8 cellular contexts compared by ENCODE assay signal in the genomic region with DNA sequence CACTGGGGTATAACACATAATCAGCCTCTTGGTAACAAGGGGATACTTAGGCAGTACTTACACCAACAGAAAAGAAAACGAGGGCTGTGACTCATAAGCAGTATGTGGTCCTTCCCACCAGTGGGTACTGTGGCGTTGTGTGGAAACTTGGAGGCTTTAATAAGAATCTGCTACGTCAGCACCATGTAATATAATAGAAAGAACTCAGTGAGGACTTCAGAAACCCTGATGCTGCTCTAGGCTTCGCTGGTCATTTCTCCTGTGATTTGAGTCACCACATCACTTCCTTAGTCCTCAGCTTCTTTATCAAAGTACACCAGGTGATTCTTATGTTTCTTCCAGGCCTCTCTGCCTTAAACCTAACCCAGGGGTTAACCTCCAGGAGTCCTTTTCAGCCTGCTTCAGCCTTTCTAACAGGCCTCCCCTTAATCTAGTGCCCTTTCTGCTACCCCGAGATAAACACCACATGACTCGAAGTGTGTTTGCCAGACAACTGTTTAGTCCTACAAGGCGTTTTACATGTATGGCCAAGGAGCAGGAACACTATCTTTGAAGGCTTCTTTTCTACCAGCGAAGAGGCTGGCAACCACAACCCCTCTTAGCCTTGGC.
DNase-seq lines count a peak whose midpoint lies in the region; ATAC-seq and TF ChIP-seq lines count a peak whose summit lies in the region.

No MANE protein-coding gene starts in this region.

- peak overlapping the region; percentile 47; the same call in 1 of the 2 replicates for H3K27ac Mint-ChIP-seq in GM23338
- H3K27ac Mint-ChIP-seq in activated naive CD8-positive, alpha-beta T cell treated with anti-CD3 and anti-CD28 coated beads, Interleukin-2, amount 50 U/mL, for 24 hours, result peak overlapping the region; percentile 100

- no peaks in the 10 kb centered on the region; the same call in 2 of the 3 replicates for H3K9me3 Mint-ChIP-seq in GM23338
- no peaks in the 10 kb centered on the region for H3K9me3 Mint-ChIP-seq in activated naive CD8-positive, alpha-beta T cell treated with anti-CD3 and anti-CD28 coated beads, Interleukin-2, amount 50 U/mL, for 24 hours

- H3K4me3 ChIP-seq in GM06990 (replicated peaks; ENCODE audit: low read depth, low read length) (no peak overlapping the region), GM23338 (no peak overlapping the region), PC-3 (ENCODE audit: low read length) (no peak overlapping the region)

- H3K9ac ChIP-seq in PC-3 (ENCODE audit: low read length), result no peak overlapping the region

- CTCF ChIA-PET in PC-3 (lab: Charles Lee), result no interaction called here

- H2AFZ ChIP-seq in GM23338 (no peak overlapping the region), PC-3 (ENCODE audit: low read length) (no peak overlapping the region)

- peaks cover 30% of the 10 kb centered on the region for H3K4me1 Mint-ChIP-seq in GM23338
- peaks cover 99% of the 10 kb centered on the region for H3K4me1 Mint-ChIP-seq in activated naive CD8-positive, alpha-beta T cell treated with anti-CD3 and anti-CD28 coated beads, Interleukin-2, amount 50 U/mL, for 24 hours

- DNase-seq in GM06990 (ENCODE audit: extremely low read depth, insufficient read length), result peak; percentile 66
- no peak for DNase-seq in GM23338 (ENCODE audit: low spot score)
- no peak for DNase-seq in PC-3
- peak; percentile 62 for DNase-seq in activated naive CD8-positive, alpha-beta T cell treated with anti-CD3 and anti-CD28 coated beads, Interleukin-2, amount 50 U/mL, for 24 hours
- no peak for DNase-seq in left colon
- peak; percentile 65 to 78 for DNase-seq in stimulated activated CD8-positive, alpha-beta memory T cell treated with anti-CD3 and anti-CD28 coated beads, Interleukin-7, amount 100 ng/mL, for 4 hours (ENCODE audit: low read depth in 2 of 2)
- no peak for DNase-seq in NCI-H187 (lab: John Stamatoyannopoulos, UW)
- DNase-seq in retina, result no peak

- H3K36me3 Mint-ChIP-seq in GM23338 (ENCODE audit: low read depth), result no peaks in the 10 kb centered on the region
- H3K36me3 Mint-ChIP-seq in activated naive CD8-positive, alpha-beta T cell treated with anti-CD3 and anti-CD28 coated beads, Interleukin-2, amount 50 U/mL, for 24 hours (ENCODE audit: low read depth), result peaks cover 70% of the 10 kb centered on the region

- no peak overlapping the region for H3K4me2 ChIP-seq in GM23338
- no peak overlapping the region for H3K4me2 ChIP-seq in PC-3 (ENCODE audit: low read length)

- no peak overlapping the region for H3K4me3 Mint-ChIP-seq in GM23338
- peak overlapping the region; percentile 77 for H3K4me3 Mint-ChIP-seq in activated naive CD8-positive, alpha-beta T cell treated with anti-CD3 and anti-CD28 coated beads, Interleukin-2, amount 50 U/mL, for 24 hours

- H4K20me1 ChIP-seq in GM23338 (replicated peaks; ENCODE audit: insufficient read depth) (peaks cover 16% of the 10 kb centered on the region; the same call in 1 of the 2 replicates), PC-3 (ENCODE audit: low read length) (no peaks in the 10 kb centered on the region)

- H3K27me3 ChIP-seq in GM06990 (replicated peaks; ENCODE audit: control insufficient read depth, insufficient read depth, low read length) (no peaks in the 10 kb centered on the region), GM23338 (ENCODE audit: insufficient read depth) (no peaks in the 10 kb centered on the region), PC-3 (ENCODE audit: low read length) (no peaks in the 10 kb centered on the region)

- H3K9me3 ChIP-seq in PC-3 (ENCODE audit: low read length), result no peaks in the 10 kb centered on the region

- H3K27ac ChIP-seq in GM23338 (ENCODE audit: low read depth) (no peak overlapping the region), PC-3 (ENCODE audit: low read length) (peak overlapping the region; percentile 82)

- intact Hi-C loops in PC-3 (cut with micrococcal nuclease), result no loop called here
- intact Hi-C loops in left colon (cut with DNase I, micrococcal nuclease), result no loop called here

- POLR2A ChIA-PET in PC-3 (lab: Charles Lee; ENCODE audit: unreplicated experiment), result no interaction called here

- H3K9me2 ChIP-seq in GM23338 (ENCODE audit: insufficient read depth) (no peaks in the 10 kb centered on the region), PC-3 (replicated peaks; ENCODE audit: low read length) (no peaks in the 10 kb centered on the region)

- H3K36me3 ChIP-seq in GM06990 (ENCODE audit: control insufficient read depth, insufficient read depth, low read length), result no peaks in the 10 kb centered on the region
- H3K36me3 ChIP-seq in GM23338 (ENCODE audit: insufficient read depth), result no peaks in the 10 kb centered on the region
- H3K36me3 ChIP-seq in PC-3 (ENCODE audit: low read depth, low read length), result no peaks in the 10 kb centered on the region

- no TSS peak for BruUV-seq in PC-3 (replicated peaks; lab: Mats Ljungman, UMichigan)

- TF ChIP-seq CTCF in GM06990 (IDR thresholded peaks at IDR 0.05; ENCODE audit: insufficient read depth, low read length, poor library complexity, severe bottlenecking), result peak; percentile 19
- no peak for TF ChIP-seq CTCF in GM23338 (conservative IDR thresholded peaks at IDR 0.05; ENCODE audit: low read depth in 2 of 2)
- no peak for TF ChIP-seq CTCF in PC-3 (conservative IDR thresholded peaks at IDR 0.05; ENCODE audit: low read depth, low read length)

- no peak for ATAC-seq in GM23338
- no peak for ATAC-seq in PC-3
- peak; percentile 69 for ATAC-seq in activated naive CD8-positive, alpha-beta T cell treated with anti-CD3 and anti-CD28 coated beads, Interleukin-2, amount 50 U/mL, for 24 hours
- peak; percentile 44 for ATAC-seq in left colon

- H3F3A ChIP-seq in GM23338 (replicated peaks; ENCODE audit: low read depth) (no peaks in the 10 kb centered on the region), PC-3 (ENCODE audit: low read length, unreplicated experiment) (no peaks in the 10 kb centered on the region)

- peaks cover 11% of the 10 kb centered on the region for H3K27me3 Mint-ChIP-seq in GM23338 (ENCODE audit: insufficient read depth, low read depth, poor library complexity)
- H3K27me3 Mint-ChIP-seq in activated naive CD8-positive, alpha-beta T cell treated with anti-CD3 and anti-CD28 coated beads, Interleukin-2, amount 50 U/mL, for 24 hours, result no peaks in the 10 kb centered on the region

- peaks cover 16% of the 10 kb centered on the region for H3K79me2 ChIP-seq in GM23338 (replicated peaks; ENCODE audit: insufficient read depth)
- H3K79me2 ChIP-seq in PC-3 (ENCODE audit: low read length), result no peaks in the 10 kb centered on the region

- H3K4me1 ChIP-seq in GM23338 (ENCODE audit: insufficient read depth) (peaks cover 11% of the 10 kb centered on the region; the same call in 1 of the 2 replicates), PC-3 (ENCODE audit: insufficient read depth, low read length) (peaks cover 52% of the 10 kb centered on the region)

TF ChIP-seq in GM23338, 12 proteins besides CTCF, POLR2A, EP300 and RAD21 (continues in another document):
- TF ChIP-seq, protein P1, sequence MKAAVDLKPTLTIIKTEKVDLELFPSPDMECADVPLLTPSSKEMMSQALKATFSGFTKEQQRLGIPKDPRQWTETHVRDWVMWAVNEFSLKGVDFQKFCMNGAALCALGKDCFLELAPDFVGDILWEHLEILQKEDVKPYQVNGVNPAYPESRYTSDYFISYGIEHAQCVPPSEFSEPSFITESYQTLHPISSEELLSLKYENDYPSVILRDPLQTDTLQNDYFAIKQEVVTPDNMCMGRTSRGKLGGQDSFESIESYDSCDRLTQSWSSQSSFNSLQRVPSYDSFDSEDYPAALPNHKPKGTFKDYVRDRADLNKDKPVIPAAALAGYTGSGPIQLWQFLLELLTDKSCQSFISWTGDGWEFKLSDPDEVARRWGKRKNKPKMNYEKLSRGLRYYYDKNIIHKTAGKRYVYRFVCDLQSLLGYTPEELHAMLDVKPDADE (IDR thresholded peaks at IDR 0.05), result no peak
- TF ChIP-seq JUNB (IDR thresholded peaks at IDR 0.05; ENCODE audit: unreplicated experiment), result no peak

Comparison
In these comparisons a context has a peak if more than half of its experiments do, and no peak if none do; other contexts are left out.
1. DNase-seq: peak in GM06990 (single experiment), activated naive CD8-positive, alpha-beta T cell treated with anti-CD3 and anti-CD28 coated beads, Interleukin-2, amount 50 U/mL, for 24 hours (single experiment) and stimulated activated CD8-positive, alpha-beta memory T cell treated with anti-CD3 and anti-CD28 coated beads, Interleukin-7, amount 100 ng/mL, for 4 hours (2 of 2); none in GM23338 (single experiment), PC-3 (single experiment), left colon (0 of 2), NCI-H187 (0 of 2) and retina (single experiment).
2. ATAC-seq: peak in activated naive CD8-positive, alpha-beta T cell treated with anti-CD3 and anti-CD28 coated beads, Interleukin-2, amount 50 U/mL, for 24 hours (single experiment) and left colon (single experiment); none in GM23338 (single experiment) and PC-3 (single experiment).